Comparison of ENCODE assay signal across 1 cellular context in genomic region chr17:27939489-27940465, GRCh38.
TF ChIP-seq lines count a peak whose summit lies in the region.

No MANE protein-coding gene starts in this region.

TF ChIP-seq in GM23338, 12 proteins besides CTCF, POLR2A, EP300 and RAD21 (continued from another document):
- TF ChIP-seq ZNF462 (CRISPR knock-in tag; IDR thresholded peaks at IDR 0.05) (no peak), POLR2AphosphoS5 (IDR thresholded peaks at IDR 0.05; ENCODE audit: low read depth) (no peak), ZNF114 (CRISPR knock-in tag; IDR thresholded peaks at IDR 0.05) (no peak), EZH2phosphoT487 (IDR thresholded peaks at IDR 0.05; ENCODE audit: unreplicated experiment) (no peak), NANOG (IDR thresholded peaks at IDR 0.05; ENCODE audit: borderline replicate concordance) (no peak), CREB1 (CRISPR knock-in tag; IDR thresholded peaks at IDR 0.05; ENCODE audit: low read depth) (no peak), ZNF331 (CRISPR knock-in tag; IDR thresholded peaks at IDR 0.05; ENCODE audit: low read depth) (no peak), EZH2 (IDR thresholded peaks at IDR 0.05; ENCODE audit: low read depth, unreplicated experiment) (no peak)
